Comparison of ENCODE assay signal across 15 cellular contexts in genomic region chr4:124854968-124855367, GRCh38.
DNase-seq lines count a peak whose midpoint lies in the region; ATAC-seq and TF ChIP-seq lines count a peak whose summit lies in the region.
"Had no signal": no experiment of that assay in that cellular context is flagged by ENCODE, and none has a peak within 500 bp of the region (broad histone marks: within the 10 kb centered on the region; RNA-seq: fewer than 3 reads in every experiment).

No MANE protein-coding gene starts in this region.

- no peaks in the 10 kb centered on the region for H3K79me2 ChIP-seq in GM23248 (ENCODE audit: insufficient read depth)

- peak; percentile 42 for DNase-seq in GM23248
- peak; percentile 4 for DNase-seq in kidney tubule cell (ENCODE audit: low spot score)
- no peak for DNase-seq in upper lobe of left lung
- DNase-seq in putamen (ENCODE audit: low spot score): no peak
- no peak for DNase-seq in OCI-M2 (lab: John Stamatoyannopoulos, UW; ENCODE audit: unreplicated experiment)
- no peak for DNase-seq in activated naive CD4-positive, alpha-beta T cell (lab: John Stamatoyannopoulos, UW)
- DNase-seq: activated CD4-positive, alpha-beta T cell treated with anti-CD3 and anti-CD28 coated beads, Interleukin-2, amount 50 U/mL, for 48 hours; DND-41; mesendoderm; NCI-H1436 treated with DMSO at 0.1 percent for 48 hours; SHP77; stomach had no signal

- in situ Hi-C loops in GM23248 (cut with MboI): no loop called here

- H3K9ac ChIP-seq in GM23248: no peak overlapping the region

- TF ChIP-seq POLR2A in upper lobe of left lung (IDR thresholded peaks at IDR 0.05): no peak

- no peaks in the 10 kb centered on the region for H4K20me1 ChIP-seq in GM23248 (ENCODE audit: insufficient read depth)

- no peaks in the 10 kb centered on the region for H3K27me3 ChIP-seq in GM23248 (replicated peaks; ENCODE audit: insufficient read depth)
- H3K27me3 ChIP-seq in upper lobe of left lung: no peaks in the 10 kb centered on the region
- H3K27me3 ChIP-seq: body of pancreas, stomach had no signal

- TF ChIP-seq EP300 in upper lobe of left lung (IDR thresholded peaks at IDR 0.05): no peak

- H3K36me3 ChIP-seq in GM23248 (ENCODE audit: low read depth) (no peaks in the 10 kb centered on the region), upper lobe of left lung (no peaks in the 10 kb centered on the region)
- H3K36me3 ChIP-seq: stomach had no signal

- no peak overlapping the region for H3K4me2 ChIP-seq in GM23248 (ENCODE audit: unreplicated experiment)

- no peaks in the 10 kb centered on the region for H3K9me2 ChIP-seq in GM23248 (ENCODE audit: insufficient read depth)

- H3K27ac ChIP-seq in GM23248 (no peak overlapping the region), upper lobe of left lung (no peak overlapping the region)
- H3K27ac ChIP-seq: body of pancreas, stomach had no signal

- 56 to 60% methylated on average over 3 of the region's 3 CpGs for WGBS in GM23248 (ENCODE audit: low coverage in 1 of 2, low lambda C conversion rate in 2 of 2, missing lambda C conversion rate in 2 of 2), 2 experiments
- 79 to 85% methylated on average over 3 of the region's 3 CpGs for WGBS in upper lobe of left lung, 2 donors

- no peaks in the 10 kb centered on the region for H3F3A ChIP-seq in GM23248 (ENCODE audit: insufficient read depth)

- H2AFZ ChIP-seq in GM23248: peak overlapping the region; percentile 24; the same call in 1 of the 2 replicates

- peaks cover 8% of the 10 kb centered on the region for H3K4me1 ChIP-seq in GM23248 (ENCODE audit: insufficient read depth)
- no peaks in the 10 kb centered on the region for H3K4me1 ChIP-seq in upper lobe of left lung
- H3K4me1 ChIP-seq: body of pancreas, stomach had no signal

- peak; percentile 92 for ATAC-seq in GM18519 (IDR thresholded peaks at IDR 0.05; ENCODE audit: low FRiP score, unreplicated experiment)
- peak; percentile 80 for ATAC-seq in HG03565 (IDR thresholded peaks at IDR 0.05; ENCODE audit: unreplicated experiment)
- no peak for ATAC-seq in upper lobe of left lung (ENCODE audit: low FRiP score in 2 of 2)
- ATAC-seq: body of pancreas had no signal

- H3K4me3 ChIP-seq in GM23248: peak overlapping the region; percentile 3; the same call in 1 of the 2 replicates
- no peak overlapping the region for H3K4me3 ChIP-seq in upper lobe of left lung
- H3K4me3 ChIP-seq: body of pancreas, stomach had no signal

- no peak for TF ChIP-seq CTCF in upper lobe of left lung (IDR thresholded peaks at IDR 0.05)

- H3K9me3 ChIP-seq in GM23248 (ENCODE audit: low read depth) (no peaks in the 10 kb centered on the region), upper lobe of left lung (no peaks in the 10 kb centered on the region)
- H3K9me3 ChIP-seq: body of pancreas, stomach had no signal

Comparison
In these comparisons a context has a peak if more than half of its experiments do, and no peak if none do; other contexts are left out.
1. ATAC-seq: peak in GM18519 (single experiment) and HG03565 (single experiment); none in upper lobe of left lung (0 of 2).
2. DNase-seq: peak in GM23248 (single experiment) and kidney tubule cell (single experiment); none in upper lobe of left lung (0 of 2), putamen (single experiment), OCI-M2 (single experiment) and activated naive CD4-positive, alpha-beta T cell (0 of 4).